1 cellular context compared by ENCODE assay signal in genomic region chr21:36584980-36585940, GRCh38.
TF ChIP-seq lines count a peak whose summit lies in the region.

No MANE protein-coding gene starts in this region.

TF ChIP-seq in GM23338, 12 proteins besides CTCF, POLR2A, EP300 and RAD21 (continued from another document):
- TF ChIP-seq, protein P1, sequence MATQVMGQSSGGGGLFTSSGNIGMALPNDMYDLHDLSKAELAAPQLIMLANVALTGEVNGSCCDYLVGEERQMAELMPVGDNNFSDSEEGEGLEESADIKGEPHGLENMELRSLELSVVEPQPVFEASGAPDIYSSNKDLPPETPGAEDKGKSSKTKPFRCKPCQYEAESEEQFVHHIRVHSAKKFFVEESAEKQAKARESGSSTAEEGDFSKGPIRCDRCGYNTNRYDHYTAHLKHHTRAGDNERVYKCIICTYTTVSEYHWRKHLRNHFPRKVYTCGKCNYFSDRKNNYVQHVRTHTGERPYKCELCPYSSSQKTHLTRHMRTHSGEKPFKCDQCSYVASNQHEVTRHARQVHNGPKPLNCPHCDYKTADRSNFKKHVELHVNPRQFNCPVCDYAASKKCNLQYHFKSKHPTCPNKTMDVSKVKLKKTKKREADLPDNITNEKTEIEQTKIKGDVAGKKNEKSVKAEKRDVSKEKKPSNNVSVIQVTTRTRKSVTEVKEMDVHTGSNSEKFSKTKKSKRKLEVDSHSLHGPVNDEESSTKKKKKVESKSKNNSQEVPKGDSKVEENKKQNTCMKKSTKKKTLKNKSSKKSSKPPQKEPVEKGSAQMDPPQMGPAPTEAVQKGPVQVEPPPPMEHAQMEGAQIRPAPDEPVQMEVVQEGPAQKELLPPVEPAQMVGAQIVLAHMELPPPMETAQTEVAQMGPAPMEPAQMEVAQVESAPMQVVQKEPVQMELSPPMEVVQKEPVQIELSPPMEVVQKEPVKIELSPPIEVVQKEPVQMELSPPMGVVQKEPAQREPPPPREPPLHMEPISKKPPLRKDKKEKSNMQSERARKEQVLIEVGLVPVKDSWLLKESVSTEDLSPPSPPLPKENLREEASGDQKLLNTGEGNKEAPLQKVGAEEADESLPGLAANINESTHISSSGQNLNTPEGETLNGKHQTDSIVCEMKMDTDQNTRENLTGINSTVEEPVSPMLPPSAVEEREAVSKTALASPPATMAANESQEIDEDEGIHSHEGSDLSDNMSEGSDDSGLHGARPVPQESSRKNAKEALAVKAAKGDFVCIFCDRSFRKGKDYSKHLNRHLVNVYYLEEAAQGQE (IDR thresholded peaks at IDR 0.05; ENCODE audit: unreplicated experiment) = no peak
- no peak for TF ChIP-seq JUNB (IDR thresholded peaks at IDR 0.05; ENCODE audit: unreplicated experiment)
- TF ChIP-seq STAT1 (IDR thresholded peaks at IDR 0.05; ENCODE audit: unreplicated experiment) = no peak
- TF ChIP-seq EZH2 (IDR thresholded peaks at IDR 0.05; ENCODE audit: low read depth, unreplicated experiment) = no peak
- TF ChIP-seq NANOG (IDR thresholded peaks at IDR 0.05; ENCODE audit: borderline replicate concordance) = no peak
